In the genomic region with DNA sequence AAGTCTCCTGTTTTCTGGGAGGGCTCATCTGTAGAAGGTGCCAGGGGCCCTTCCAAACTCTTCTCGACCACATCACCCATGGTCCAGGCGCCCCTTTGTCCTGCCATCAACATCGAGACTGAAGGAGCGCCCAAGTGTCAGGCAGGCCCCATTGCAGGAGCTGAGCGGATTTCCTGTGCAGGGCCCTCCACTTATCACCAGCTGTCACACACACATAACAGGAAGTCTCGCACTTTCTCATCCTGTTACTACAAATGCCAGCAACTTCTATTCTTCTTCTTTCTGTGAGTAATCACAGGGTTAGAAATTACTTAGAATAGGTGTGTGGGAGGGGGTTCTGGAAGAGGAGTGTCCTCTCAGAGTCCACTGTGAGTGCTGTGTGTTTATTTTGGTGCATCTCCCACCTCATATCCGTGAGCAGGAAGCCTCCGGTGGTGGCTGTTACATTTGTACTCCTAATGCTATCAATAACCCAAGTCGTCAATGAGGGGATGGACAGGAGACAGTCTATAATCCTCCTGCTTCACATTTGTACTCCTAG, we compare ENCODE assay signal across 1 cellular context.
TF ChIP-seq lines count a peak whose summit lies in the region.

A gene with protein sequence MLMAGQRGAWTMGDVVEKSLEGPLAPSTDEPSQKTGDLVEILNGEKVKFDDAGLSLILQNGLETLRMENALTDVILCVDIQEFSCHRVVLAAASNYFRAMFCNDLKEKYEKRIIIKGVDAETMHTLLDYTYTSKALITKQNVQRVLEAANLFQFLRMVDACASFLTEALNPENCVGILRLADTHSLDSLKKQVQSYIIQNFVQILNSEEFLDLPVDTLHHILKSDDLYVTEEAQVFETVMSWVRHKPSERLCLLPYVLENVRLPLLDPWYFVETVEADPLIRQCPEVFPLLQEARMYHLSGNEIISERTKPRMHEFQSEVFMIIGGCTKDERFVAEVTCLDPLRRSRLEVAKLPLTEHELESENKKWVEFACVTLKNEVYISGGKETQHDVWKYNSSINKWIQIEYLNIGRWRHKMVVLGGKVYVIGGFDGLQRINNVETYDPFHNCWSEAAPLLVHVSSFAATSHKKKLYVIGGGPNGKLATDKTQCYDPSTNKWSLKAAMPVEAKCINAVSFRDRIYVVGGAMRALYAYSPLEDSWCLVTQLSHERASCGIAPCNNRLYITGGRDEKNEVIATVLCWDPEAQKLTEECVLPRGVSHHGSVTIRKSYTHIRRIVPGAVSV (minus strand): TSS at position 166 of the 541 bp plus-strand sequence. CDS start 53 bp downstream, at position 113.

TF ChIP-seq in K562, 482 proteins besides CTCF, POLR2A, EP300 and RAD21 (continued from another document and continues in another):
- TF ChIP-seq SETDB1 (IDR thresholded peaks at IDR 0.05; ENCODE audit: low read length) (no peak), MTF1 (CRISPR knock-in tag; IDR thresholded peaks at IDR 0.05; ENCODE audit: borderline replicate concordance) (no peak), THRAP3 (IDR thresholded peaks at IDR 0.05; ENCODE audit: borderline replicate concordance) (0 out of 2 replicates have a peak, but pooled peaks have one; percentile 56), STAG1 (CRISPR knock-in tag; IDR thresholded peaks at IDR 0.05; ENCODE audit: borderline replicate concordance) (no peak), CXXC5 (CRISPR knock-in tag; IDR thresholded peaks at IDR 0.05) (0 out of 2 replicates have a peak, but pooled peaks have one; percentile 20), SMC3 (conservative IDR thresholded peaks at IDR 0.05; ENCODE audit: insufficient read depth, low read depth, low read length) (no peak), ASH1L (IDR thresholded peaks at IDR 0.05; ENCODE audit: borderline replicate concordance, low read depth, partially characterized antibody) (no peak), ZNF311 (CRISPR knock-in tag; IDR thresholded peaks at IDR 0.05) (0 out of 2 replicates have a peak, but pooled peaks have one; percentile 13), NFE2 (IDR thresholded peaks at IDR 0.05; ENCODE audit: low read depth) (no peak), GATAD2B (IDR thresholded peaks at IDR 0.05; ENCODE audit: borderline replicate concordance) (no peak), NFE2L1 (tag; IDR thresholded peaks at IDR 0.05; ENCODE audit: borderline replicate concordance, low read depth) (no peak), RB1 (IDR thresholded peaks at IDR 0.05; ENCODE audit: low read depth) (no peak), NR2F6 (CRISPR knock-in tag; IDR thresholded peaks at IDR 0.05) (no peak), ZNF384 (IDR thresholded peaks at IDR 0.05; ENCODE audit: low read depth, low read length) (no peak), TEAD4 (IDR thresholded peaks at IDR 0.05; ENCODE audit: low read length) (no peak), TEAD4 (CRISPR knock-in tag; IDR thresholded peaks at IDR 0.05; ENCODE audit: borderline replicate concordance) (no peak), ADNP (tag; IDR thresholded peaks at IDR 0.05) (no peak), TEAD1 (CRISPR knock-in tag; IDR thresholded peaks at IDR 0.05) (no peak), DDX20 (tag; IDR thresholded peaks at IDR 0.05; ENCODE audit: low read depth) (no peak), DMBX1 (CRISPR knock-in tag; IDR thresholded peaks at IDR 0.05; ENCODE audit: borderline replicate concordance) (peak; percentile 43; the same call in 1 of the 2 replicates), POLR2G (IDR thresholded peaks at IDR 0.05; ENCODE audit: low read depth, low read length) (no peak), HNRNPK (IDR thresholded peaks at IDR 0.05; ENCODE audit: low read depth, low read length, poor library complexity, severe bottlenecking) (no peak), ZNF134 (CRISPR knock-in tag; conservative IDR thresholded peaks at IDR 0.05) (0 out of 2 replicates have a peak, but pooled peaks have one; percentile 28), RBFOX2 (IDR thresholded peaks at IDR 0.05; ENCODE audit: low read depth, low read length) (0 out of 2 replicates have a peak, but pooled peaks have one; percentile 27), CREM (IDR thresholded peaks at IDR 0.05; ENCODE audit: low read depth) (0 out of 2 replicates have a peak, but pooled peaks have one; percentile 15), ZNF316 (IDR thresholded peaks at IDR 0.05) (no peak), SMAD2 (IDR thresholded peaks at IDR 0.05; ENCODE audit: low read depth, low read length) (no peak), LCOR (CRISPR knock-in tag; IDR thresholded peaks at IDR 0.05) (no peak), ZNF589 (CRISPR knock-in tag; IDR thresholded peaks at IDR 0.05; ENCODE audit: low read depth) (peak; percentile 78), ZC3H11A (IDR thresholded peaks at IDR 0.05; ENCODE audit: low read depth, low read length) (no peak), MCM3 (IDR thresholded peaks at IDR 0.05) (no peak), RBBP5 (IDR thresholded peaks at IDR 0.05; ENCODE audit: borderline replicate concordance, insufficient read depth, low read length, poor library complexity, severe bottlenecking) (no peak), SMAD1 (IDR thresholded peaks at IDR 0.05; ENCODE audit: low read depth, low read length, partially characterized antibody) (no peak), JUN (IDR thresholded peaks at IDR 0.05; ENCODE audit: borderline replicate concordance, low read depth, low read length) (no peak), JUN (CRISPR knock-in tag; IDR thresholded peaks at IDR 0.05; ENCODE audit: borderline replicate concordance) (no peak), ZNF57 (CRISPR knock-in tag; IDR thresholded peaks at IDR 0.05) (no peak), ZBED1 (IDR thresholded peaks at IDR 0.05) (no peak)
- TF ChIP-seq, protein P1, sequence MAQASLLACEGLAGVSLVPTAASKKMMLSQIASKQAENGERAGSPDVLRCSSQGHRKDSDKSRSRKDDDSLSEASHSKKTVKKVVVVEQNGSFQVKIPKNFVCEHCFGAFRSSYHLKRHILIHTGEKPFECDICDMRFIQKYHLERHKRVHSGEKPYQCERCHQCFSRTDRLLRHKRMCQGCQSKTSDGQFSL (CRISPR knock-in tag; IDR thresholded peaks at IDR 0.05) = no peak
- TF ChIP-seq, protein P1 (tag; IDR thresholded peaks at IDR 0.05) = no peak
- TF ChIP-seq, protein P2, sequence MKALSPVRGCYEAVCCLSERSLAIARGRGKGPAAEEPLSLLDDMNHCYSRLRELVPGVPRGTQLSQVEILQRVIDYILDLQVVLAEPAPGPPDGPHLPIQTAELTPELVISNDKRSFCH (CRISPR knock-in tag; IDR thresholded peaks at IDR 0.05) = no peak
- TF ChIP-seq, protein P2 (tag; IDR thresholded peaks at IDR 0.05) = peak; percentile 79; the same call in 1 of the 2 replicates
- TF ChIP-seq, protein P3, sequence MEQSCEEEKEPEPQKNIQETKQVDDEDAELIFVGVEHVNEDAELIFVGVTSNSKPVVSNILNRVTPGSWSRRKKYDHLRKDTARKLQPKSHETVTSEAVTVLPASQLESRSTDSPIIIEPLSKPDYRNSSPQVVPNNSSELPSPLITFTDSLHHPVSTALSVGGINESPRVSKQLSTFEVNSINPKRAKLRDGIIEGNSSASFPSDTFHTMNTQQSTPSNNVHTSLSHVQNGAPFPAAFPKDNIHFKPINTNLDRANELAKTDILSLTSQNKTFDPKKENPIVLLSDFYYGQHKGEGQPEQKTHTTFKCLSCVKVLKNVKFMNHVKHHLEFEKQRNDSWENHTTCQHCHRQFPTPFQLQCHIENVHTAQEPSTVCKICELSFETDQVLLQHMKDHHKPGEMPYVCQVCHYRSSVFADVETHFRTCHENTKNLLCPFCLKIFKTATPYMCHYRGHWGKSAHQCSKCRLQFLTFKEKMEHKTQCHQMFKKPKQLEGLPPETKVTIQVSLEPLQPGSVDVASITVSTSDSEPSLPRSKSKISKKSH (CRISPR knock-in tag; IDR thresholded peaks at IDR 0.05) = no peak
- TF ChIP-seq, protein P4, sequence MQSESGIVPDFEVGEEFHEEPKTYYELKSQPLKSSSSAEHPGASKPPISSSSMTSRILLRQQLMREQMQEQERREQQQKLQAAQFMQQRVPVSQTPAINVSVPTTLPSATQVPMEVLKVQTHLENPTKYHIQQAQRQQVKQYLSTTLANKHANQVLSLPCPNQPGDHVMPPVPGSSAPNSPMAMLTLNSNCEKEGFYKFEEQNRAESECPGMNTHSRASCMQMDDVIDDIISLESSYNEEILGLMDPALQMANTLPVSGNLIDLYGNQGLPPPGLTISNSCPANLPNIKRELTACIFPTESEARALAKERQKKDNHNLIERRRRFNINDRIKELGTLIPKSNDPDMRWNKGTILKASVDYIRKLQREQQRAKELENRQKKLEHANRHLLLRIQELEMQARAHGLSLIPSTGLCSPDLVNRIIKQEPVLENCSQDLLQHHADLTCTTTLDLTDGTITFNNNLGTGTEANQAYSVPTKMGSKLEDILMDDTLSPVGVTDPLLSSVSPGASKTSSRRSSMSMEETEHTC (IDR thresholded peaks at IDR 0.05) = 0 out of 2 replicates have a peak, but pooled peaks have one; percentile 38
- TF ChIP-seq, protein P5, sequence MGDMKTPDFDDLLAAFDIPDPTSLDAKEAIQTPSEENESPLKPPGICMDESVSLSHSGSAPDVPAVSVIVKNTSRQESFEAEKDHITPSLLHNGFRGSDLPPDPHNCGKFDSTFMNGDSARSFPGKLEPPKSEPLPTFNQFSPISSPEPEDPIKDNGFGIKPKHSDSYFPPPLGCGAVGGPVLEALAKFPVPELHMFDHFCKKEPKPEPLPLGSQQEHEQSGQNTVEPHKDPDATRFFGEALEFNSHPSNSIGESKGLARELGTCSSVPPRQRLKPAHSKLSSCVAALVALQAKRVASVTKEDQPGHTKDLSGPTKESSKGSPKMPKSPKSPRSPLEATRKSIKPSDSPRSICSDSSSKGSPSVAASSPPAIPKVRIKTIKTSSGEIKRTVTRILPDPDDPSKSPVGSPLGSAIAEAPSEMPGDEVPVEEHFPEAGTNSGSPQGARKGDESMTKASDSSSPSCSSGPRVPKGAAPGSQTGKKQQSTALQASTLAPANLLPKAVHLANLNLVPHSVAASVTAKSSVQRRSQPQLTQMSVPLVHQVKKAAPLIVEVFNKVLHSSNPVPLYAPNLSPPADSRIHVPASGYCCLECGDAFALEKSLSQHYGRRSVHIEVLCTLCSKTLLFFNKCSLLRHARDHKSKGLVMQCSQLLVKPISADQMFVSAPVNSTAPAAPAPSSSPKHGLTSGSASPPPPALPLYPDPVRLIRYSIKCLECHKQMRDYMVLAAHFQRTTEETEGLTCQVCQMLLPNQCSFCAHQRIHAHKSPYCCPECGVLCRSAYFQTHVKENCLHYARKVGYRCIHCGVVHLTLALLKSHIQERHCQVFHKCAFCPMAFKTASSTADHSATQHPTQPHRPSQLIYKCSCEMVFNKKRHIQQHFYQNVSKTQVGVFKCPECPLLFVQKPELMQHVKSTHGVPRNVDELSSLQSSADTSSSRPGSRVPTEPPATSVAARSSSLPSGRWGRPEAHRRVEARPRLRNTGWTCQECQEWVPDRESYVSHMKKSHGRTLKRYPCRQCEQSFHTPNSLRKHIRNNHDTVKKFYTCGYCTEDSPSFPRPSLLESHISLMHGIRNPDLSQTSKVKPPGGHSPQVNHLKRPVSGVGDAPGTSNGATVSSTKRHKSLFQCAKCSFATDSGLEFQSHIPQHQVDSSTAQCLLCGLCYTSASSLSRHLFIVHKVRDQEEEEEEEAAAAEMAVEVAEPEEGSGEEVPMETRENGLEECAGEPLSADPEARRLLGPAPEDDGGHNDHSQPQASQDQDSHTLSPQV (IDR thresholded peaks at IDR 0.05) = peak; percentile 71
- TF ChIP-seq, protein P6, sequence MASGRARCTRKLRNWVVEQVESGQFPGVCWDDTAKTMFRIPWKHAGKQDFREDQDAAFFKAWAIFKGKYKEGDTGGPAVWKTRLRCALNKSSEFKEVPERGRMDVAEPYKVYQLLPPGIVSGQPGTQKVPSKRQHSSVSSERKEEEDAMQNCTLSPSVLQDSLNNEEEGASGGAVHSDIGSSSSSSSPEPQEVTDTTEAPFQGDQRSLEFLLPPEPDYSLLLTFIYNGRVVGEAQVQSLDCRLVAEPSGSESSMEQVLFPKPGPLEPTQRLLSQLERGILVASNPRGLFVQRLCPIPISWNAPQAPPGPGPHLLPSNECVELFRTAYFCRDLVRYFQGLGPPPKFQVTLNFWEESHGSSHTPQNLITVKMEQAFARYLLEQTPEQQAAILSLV (tag; IDR thresholded peaks at IDR 0.05) = no peak
- TF ChIP-seq, protein P7, sequence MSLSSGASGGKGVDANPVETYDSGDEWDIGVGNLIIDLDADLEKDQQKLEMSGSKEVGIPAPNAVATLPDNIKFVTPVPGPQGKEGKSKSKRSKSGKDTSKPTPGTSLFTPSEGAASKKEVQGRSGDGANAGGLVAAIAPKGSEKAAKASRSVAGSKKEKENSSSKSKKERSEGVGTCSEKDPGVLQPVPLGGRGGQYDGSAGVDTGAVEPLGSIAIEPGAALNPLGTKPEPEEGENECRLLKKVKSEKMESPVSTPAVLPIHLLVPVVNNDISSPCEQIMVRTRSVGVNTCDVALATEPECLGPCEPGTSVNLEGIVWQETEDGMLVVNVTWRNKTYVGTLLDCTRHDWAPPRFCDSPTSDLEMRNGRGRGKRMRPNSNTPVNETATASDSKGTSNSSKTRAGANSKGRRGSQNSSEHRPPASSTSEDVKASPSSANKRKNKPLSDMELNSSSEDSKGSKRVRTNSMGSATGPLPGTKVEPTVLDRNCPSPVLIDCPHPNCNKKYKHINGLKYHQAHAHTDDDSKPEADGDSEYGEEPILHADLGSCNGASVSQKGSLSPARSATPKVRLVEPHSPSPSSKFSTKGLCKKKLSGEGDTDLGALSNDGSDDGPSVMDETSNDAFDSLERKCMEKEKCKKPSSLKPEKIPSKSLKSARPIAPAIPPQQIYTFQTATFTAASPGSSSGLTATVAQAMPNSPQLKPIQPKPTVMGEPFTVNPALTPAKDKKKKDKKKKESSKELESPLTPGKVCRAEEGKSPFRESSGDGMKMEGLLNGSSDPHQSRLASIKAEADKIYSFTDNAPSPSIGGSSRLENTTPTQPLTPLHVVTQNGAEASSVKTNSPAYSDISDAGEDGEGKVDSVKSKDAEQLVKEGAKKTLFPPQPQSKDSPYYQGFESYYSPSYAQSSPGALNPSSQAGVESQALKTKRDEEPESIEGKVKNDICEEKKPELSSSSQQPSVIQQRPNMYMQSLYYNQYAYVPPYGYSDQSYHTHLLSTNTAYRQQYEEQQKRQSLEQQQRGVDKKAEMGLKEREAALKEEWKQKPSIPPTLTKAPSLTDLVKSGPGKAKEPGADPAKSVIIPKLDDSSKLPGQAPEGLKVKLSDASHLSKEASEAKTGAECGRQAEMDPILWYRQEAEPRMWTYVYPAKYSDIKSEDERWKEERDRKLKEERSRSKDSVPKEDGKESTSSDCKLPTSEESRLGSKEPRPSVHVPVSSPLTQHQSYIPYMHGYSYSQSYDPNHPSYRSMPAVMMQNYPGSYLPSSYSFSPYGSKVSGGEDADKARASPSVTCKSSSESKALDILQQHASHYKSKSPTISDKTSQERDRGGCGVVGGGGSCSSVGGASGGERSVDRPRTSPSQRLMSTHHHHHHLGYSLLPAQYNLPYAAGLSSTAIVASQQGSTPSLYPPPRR (CRISPR knock-in tag; IDR thresholded peaks at IDR 0.05; ENCODE audit: borderline replicate concordance) = no peak
- TF ChIP-seq, protein P8, sequence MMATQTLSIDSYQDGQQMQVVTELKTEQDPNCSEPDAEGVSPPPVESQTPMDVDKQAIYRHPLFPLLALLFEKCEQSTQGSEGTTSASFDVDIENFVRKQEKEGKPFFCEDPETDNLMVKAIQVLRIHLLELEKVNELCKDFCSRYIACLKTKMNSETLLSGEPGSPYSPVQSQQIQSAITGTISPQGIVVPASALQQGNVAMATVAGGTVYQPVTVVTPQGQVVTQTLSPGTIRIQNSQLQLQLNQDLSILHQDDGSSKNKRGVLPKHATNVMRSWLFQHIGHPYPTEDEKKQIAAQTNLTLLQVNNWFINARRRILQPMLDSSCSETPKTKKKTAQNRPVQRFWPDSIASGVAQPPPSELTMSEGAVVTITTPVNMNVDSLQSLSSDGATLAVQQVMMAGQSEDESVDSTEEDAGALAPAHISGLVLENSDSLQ (IDR thresholded peaks at IDR 0.05) = peak; percentile 77
